In genomic region chr19:42242071-42242511, GRCh38 we compare ENCODE assay signal across 8 cellular contexts. TPM values are rescaled to one million over a fixed set of nuclear protein-coding genes. Genes with fewer than 3 reads are reported as not detected.
DNase-seq lines count a peak whose midpoint lies in the region; ATAC-seq, FAIRE-seq and TF ChIP-seq lines count a peak whose summit lies in the region.

No MANE protein-coding gene starts in this region.

- no peak for FAIRE-seq in pancreas (lab: Jason Lieb, UNC)

- H3K4me3 ChIP-seq in AG04450 (ENCODE audit: low read depth, low read length) = peak overlapping the region; percentile 89
- peak overlapping the region; percentile 61 for H3K4me3 ChIP-seq in SU-DHL-6 (ENCODE audit: insufficient read depth, low read length, poor library complexity, severe bottlenecking)
- peak overlapping the region; percentile 80 to 98 (median 90) for H3K4me3 ChIP-seq in esophagus squamous epithelium
- peak overlapping the region; percentile 74 to 91 (median 81) for H3K4me3 ChIP-seq in pancreas

- DNase-seq in AG04450 (ENCODE audit: low read depth, low spot score) (no peak), esophagus squamous epithelium (lab: John Stamatoyannopoulos, UW) (no peak), pancreas (peak in 1 of 6 donors; percentile 87), kidney glomerular epithelial cell (lab: John Stamatoyannopoulos, UW) (no peak), DMS153 (lab: John Stamatoyannopoulos, UW) (no peak)

- peaks cover 4% of the 10 kb centered on the region; the same call in 1 of the 2 replicates for H3F3A ChIP-seq in SU-DHL-6 (ENCODE audit: insufficient read depth)

- no peaks in the 10 kb centered on the region for H4K20me1 ChIP-seq in SU-DHL-6 (ENCODE audit: low read depth, low read length)

- H3K9me2 ChIP-seq in SU-DHL-6 (replicated peaks; ENCODE audit: insufficient read depth, low read length) = no peaks in the 10 kb centered on the region

- H3K27me3 ChIP-seq in AG04450 (ENCODE audit: control insufficient read depth, insufficient read depth, low read length) = no peaks in the 10 kb centered on the region
- H3K27me3 ChIP-seq in SU-DHL-6 (ENCODE audit: low read length) = no peaks in the 10 kb centered on the region
- no peaks in the 10 kb centered on the region for H3K27me3 ChIP-seq in esophagus squamous epithelium
- H3K27me3 ChIP-seq in pancreas = no peaks in the 10 kb centered on the region

- peak overlapping the region; percentile 68 for H3K9ac ChIP-seq in SU-DHL-6 (ENCODE audit: low read length)

- peak overlapping the region; percentile 93 for H3K4me2 ChIP-seq in SU-DHL-6 (ENCODE audit: low read depth, low read length, poor library complexity, severe bottlenecking)

- H3K36me3 ChIP-seq in SU-DHL-6 (ENCODE audit: low read length) (no peaks in the 10 kb centered on the region), esophagus squamous epithelium (peaks cover 0 to 32% (median 0%) of the 10 kb centered on the region in 3 donors), pancreas (no peaks in the 10 kb centered on the region)

- POLR2A ChIA-PET in AG04450 (lab: Yijun Ruan, JAX) = interaction anchor here (1.1 to 1.7 kb wide), 3 partner anchors 8 to 38 kb away, joined by 3 to 7 read pairs (median 3); no protein-coding TSS in a partner anchor

- ATAC-seq in GM19452 (IDR thresholded peaks at IDR 0.05; ENCODE audit: unreplicated experiment) (peak; percentile 1), pancreas (no peak), GM19395 (IDR thresholded peaks at IDR 0.05; ENCODE audit: unreplicated experiment) (no peak)

- no peak overlapping the region for H2AFZ ChIP-seq in SU-DHL-6 (ENCODE audit: low read depth, low read length, severe bottlenecking)

- H3K27ac ChIP-seq in AG04450 (ENCODE audit: low read depth, low read length) (no peak overlapping the region), SU-DHL-6 (ENCODE audit: low read depth, low read length) (peak overlapping the region; percentile 14; the same call in 1 of the 2 replicates), esophagus squamous epithelium (peak overlapping the region; percentile 89 to 98 (median 96)), pancreas (peak overlapping the region; percentile 42 to 92 (median 69))

- CTCF ChIA-PET in AG04450 (lab: Charles Lee) = interaction anchor here (1.7 to 8.4 kb wide), 3 partner anchors 36 to 134 kb away, joined by 5 to 118 read pairs (median 8); partner anchors contain the start of gene POU2F2

- no peaks in the 10 kb centered on the region for H3K9me3 ChIP-seq in AG04450 (ENCODE audit: control insufficient read depth, insufficient read depth, low read length)
- no peaks in the 10 kb centered on the region for H3K9me3 ChIP-seq in SU-DHL-6 (ENCODE audit: insufficient read depth, low read length)
- H3K9me3 ChIP-seq in esophagus squamous epithelium = no peaks in the 10 kb centered on the region
- no peaks in the 10 kb centered on the region for H3K9me3 ChIP-seq in pancreas

- H3K79me2 ChIP-seq in SU-DHL-6 (ENCODE audit: insufficient read depth, low read length) = peaks cover 26% of the 10 kb centered on the region

- intact Hi-C loops in esophagus squamous epithelium (cut with DNase I) (loop anchor here (10.0 kb wide), 1 partner anchor 53 kb away; no protein-coding TSS in a partner anchor), pancreas (cut with DNase I) (loop anchor here in 1 of 3 donors (10.0 kb wide), 2 partner anchors 53 to 193 kb away; no protein-coding TSS in a partner anchor)

- TF ChIP-seq POLR2A in esophagus squamous epithelium (IDR thresholded peaks at IDR 0.05) = no peak

- WGBS in esophagus squamous epithelium, 2 donors = 0% methylated on average over 3 of the region's 49 CpGs; no CpG with 5 or more reads in 1 of the 2 donors
- WGBS in pancreas, 2 donors = 0 to 1% methylated on average over 32 to 49 of the region's 49 CpGs

- TF ChIP-seq CTCF in AG04450 (IDR thresholded peaks at IDR 0.05; ENCODE audit: low read depth, low read length) (no peak), SU-DHL-6 (IDR thresholded peaks at IDR 0.05; ENCODE audit: insufficient read depth, low read length, poor library complexity, severe bottlenecking) (no peak), esophagus squamous epithelium (IDR thresholded peaks at IDR 0.05) (no peak), pancreas (IDR thresholded peaks at IDR 0.05) (no peak)

- peaks cover 20 to 72% (median 28%) of the 10 kb centered on the region in 3 donors for H3K4me1 ChIP-seq in esophagus squamous epithelium
- H3K4me1 ChIP-seq in pancreas = peaks cover 0 to 16% (median 7%) of the 10 kb centered on the region in 3 donors

RNA-seq across cellular contexts. Expression of gene GSK3A, which starts 0.3 kb away (rescaled TPM):
- polyA plus RNA-seq in AG04450 (2011; rRNA removed) = 20.1 and 27.3 TPM in 2 replicates
- 20.9 and 28.6 TPM in 2 replicates for polyA minus RNA-seq in AG04450 (2011; rRNA and poly(A)+ RNA removed)
- total RNA-seq in esophagus squamous epithelium = 10 to 100 TPM; 15.9 to 29.6 (median 26.5) TPM
- 10 to 100 TPM in 5 of 6 donors, 1 to 10 TPM in 1; 9.9 to 19.4 (median 14.5) TPM for total RNA-seq in pancreas
- 10 to 100 TPM; 25.7 to 27.6 TPM for polyA plus RNA-seq in pancreas

RNA-seq across cellular contexts. Expression of gene ERF, which starts 12.8 kb away (rescaled TPM):
- 29.4 and 31.1 TPM in 2 replicates for polyA plus RNA-seq in AG04450 (2011; rRNA removed)
- polyA minus RNA-seq in AG04450 (2011; rRNA and poly(A)+ RNA removed) = 45.7 and 49.3 TPM in 2 replicates
- 10 to 100 TPM; 13.3 to 32.5 (median 21.0) TPM for total RNA-seq in esophagus squamous epithelium
- 10 to 100 TPM; 20.5 to 29.2 (median 22.2) TPM for total RNA-seq in pancreas
- polyA plus RNA-seq in pancreas = 10 to 100 TPM; 36.6 to 48.5 TPM

RNA-seq across cellular contexts. Expression of gene ZNF526, which starts 22.0 kb away (rescaled TPM):
- polyA plus RNA-seq in AG04450 (2011; rRNA removed) (4.6 and 5.4 TPM in 2 replicates), pancreas (1 to 10 TPM; 2.4 to 3.9 TPM)
- 14.3 and 16.1 TPM in 2 replicates for polyA minus RNA-seq in AG04450 (2011; rRNA and poly(A)+ RNA removed)
- total RNA-seq in esophagus squamous epithelium (1 to 10 TPM; 3.8 to 6.3 (median 4.0) TPM), pancreas (1 to 10 TPM; 5.0 to 7.5 (median 6.2) TPM)

RNA-seq across cellular contexts. Expression of gene DEDD2, which starts 24.6 kb away (rescaled TPM):
- polyA plus RNA-seq in AG04450 (2011; rRNA removed) (11.8 and 13.8 TPM in 2 replicates), pancreas (10 to 100 TPM; 22.3 to 25.4 TPM)
- 7.3 and 10.0 TPM in 2 replicates for polyA minus RNA-seq in AG04450 (2011; rRNA and poly(A)+ RNA removed)
- total RNA-seq in esophagus squamous epithelium (10 to 100 TPM; 23.2 to 30.2 (median 27.8) TPM), pancreas (10 to 100 TPM in 5 of 6 donors, 1 to 10 TPM in 1; 9.7 to 17.8 (median 12.8) TPM)

RNA-seq across cellular contexts. Expression of gene CIC, which starts 27.0 kb away (rescaled TPM):
- 2.9 and 4.2 TPM in 2 replicates for polyA plus RNA-seq in AG04450 (2011; rRNA removed)
- 5.1 and 6.2 TPM in 2 replicates for polyA minus RNA-seq in AG04450 (2011; rRNA and poly(A)+ RNA removed)
- total RNA-seq in esophagus squamous epithelium = 10 to 100 TPM; 25.1 to 54.9 (median 27.9) TPM
- total RNA-seq in pancreas = 10 to 100 TPM; 27.7 to 37.6 (median 32.0) TPM
- 10 to 100 TPM; 47.1 to 65.0 TPM for polyA plus RNA-seq in pancreas
